Comparison of ENCODE assay signal across 1 cellular context in genomic region chr6:44338228-44339122, GRCh38.
TF ChIP-seq lines count a peak whose summit lies in the region.

No MANE protein-coding gene starts in this region.

TF ChIP-seq in K562, 482 proteins besides CTCF, POLR2A, EP300 and RAD21 (continued from another document and continues in another):
- TF ChIP-seq ZNF398 (CRISPR knock-in tag; IDR thresholded peaks at IDR 0.05): no peak
- no peak for TF ChIP-seq ASH1L (IDR thresholded peaks at IDR 0.05; ENCODE audit: borderline replicate concordance, low read depth, partially characterized antibody)
- TF ChIP-seq PHB2 (IDR thresholded peaks at IDR 0.05; ENCODE audit: low read depth): no peak
- TF ChIP-seq PREB (CRISPR knock-in tag; IDR thresholded peaks at IDR 0.05): no peak
- TF ChIP-seq JUND (IDR thresholded peaks at IDR 0.05; ENCODE audit: borderline replicate concordance, low read depth, low read length): 0 out of 2 replicates have a peak, but pooled peaks have one; percentile 41
- TF ChIP-seq JUND (tag; IDR thresholded peaks at IDR 0.05; ENCODE audit: borderline replicate concordance, low read depth, low read length): peak; percentile 16; the same call in 1 of the 3 replicates
- TF ChIP-seq SMAD2 (IDR thresholded peaks at IDR 0.05; ENCODE audit: low read depth, low read length): no peak
- no peak for TF ChIP-seq JUNB (CRISPR knock-in tag; conservative IDR thresholded peaks at IDR 0.05)
- TF ChIP-seq SRSF9 (IDR thresholded peaks at IDR 0.05; ENCODE audit: borderline replicate concordance, low read depth, low read length): no peak
- TF ChIP-seq ZNF511 (CRISPR knock-in tag; IDR thresholded peaks at IDR 0.05): no peak
- TF ChIP-seq SRSF3 (IDR thresholded peaks at IDR 0.05; ENCODE audit: insufficient read depth, low read length): no peak
- TF ChIP-seq ELK3 (CRISPR knock-in tag; IDR thresholded peaks at IDR 0.05): no peak
- no peak for TF ChIP-seq NCOR1 (IDR thresholded peaks at IDR 0.05)
- TF ChIP-seq HMGXB4 (CRISPR knock-in tag; IDR thresholded peaks at IDR 0.05): no peak
- no peak for TF ChIP-seq SMARCE1 (IDR thresholded peaks at IDR 0.05)
- TF ChIP-seq ATF7 (IDR thresholded peaks at IDR 0.05): no peak; the same call in 1 of the 2 replicates
- no peak for TF ChIP-seq AFF4 (CRISPR knock-in tag; IDR thresholded peaks at IDR 0.05)
- TF ChIP-seq CHCHD3 (CRISPR knock-in tag; IDR thresholded peaks at IDR 0.05): no peak
- TF ChIP-seq ZZZ3 (IDR thresholded peaks at IDR 0.05): no peak
- TF ChIP-seq MAX (CRISPR knock-in tag; IDR thresholded peaks at IDR 0.05): no peak
- TF ChIP-seq ELF2 (CRISPR knock-in tag; IDR thresholded peaks at IDR 0.05): no peak
- TF ChIP-seq ZNF232 (CRISPR knock-in tag; IDR thresholded peaks at IDR 0.05): 0 out of 2 replicates have a peak, but pooled peaks have one; percentile 23
- no peak for TF ChIP-seq PHTF2 (CRISPR knock-in tag; IDR thresholded peaks at IDR 0.05)
- no peak for TF ChIP-seq ZNF311 (CRISPR knock-in tag; IDR thresholded peaks at IDR 0.05)
- no peak for TF ChIP-seq CHD7 (IDR thresholded peaks at IDR 0.05; ENCODE audit: low read depth, low read length)
- TF ChIP-seq ATF3 (IDR thresholded peaks at IDR 0.05): no peak
- no peak for TF ChIP-seq ATF3 (CRISPR knock-in tag; conservative IDR thresholded peaks at IDR 0.05)
- no peak for TF ChIP-seq HOMEZ (CRISPR knock-in tag; IDR thresholded peaks at IDR 0.05)
- no peak for TF ChIP-seq SMAD1 (IDR thresholded peaks at IDR 0.05; ENCODE audit: low read depth, low read length, partially characterized antibody)
- no peak for TF ChIP-seq ZNF24 (IDR thresholded peaks at IDR 0.05)
